23 cellular contexts compared by ENCODE assay signal in the genomic region with DNA sequence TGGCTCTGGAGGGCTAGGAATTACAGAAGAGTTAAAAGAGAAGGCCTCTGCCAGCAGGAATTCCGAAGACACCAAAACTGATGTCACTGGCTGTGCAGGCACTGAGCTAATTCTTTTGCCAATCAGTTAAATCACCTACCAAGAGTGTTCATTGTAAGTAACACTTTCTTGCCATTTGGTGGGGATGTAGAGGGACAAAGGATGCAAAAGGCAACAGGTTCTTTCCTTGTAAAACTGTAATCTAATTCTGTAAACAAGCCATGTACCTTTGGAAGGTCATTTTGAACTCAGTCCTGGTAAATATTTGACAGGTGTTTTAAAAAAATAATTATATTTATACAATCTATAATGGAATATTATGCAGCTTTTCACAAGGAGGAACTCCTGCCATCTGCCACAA.
"Had no signal": no experiment of that assay in that cellular context is flagged by ENCODE, and none has a peak within 500 bp of the region (broad histone marks: within the 10 kb centered on the region; RNA-seq: fewer than 3 reads in every experiment).

No MANE protein-coding gene starts in this region.

- H3K27me3 ChIP-seq: adrenal gland, breast epithelium had no signal

- DNase-seq: activated CD4-positive, alpha-beta memory T cell treated with anti-CD3 and anti-CD28 coated beads, Interleukin-2, amount 10 ng/mL, durations not matched to agents 7 days and 5 days; activated CD4-positive, alpha-beta T cell treated with anti-CD3 and anti-CD28 coated beads for 36 hours; activated CD4-positive, alpha-beta T cell treated with anti-CD3 and anti-CD28 coated beads, Interleukin-2, amount 50 U/mL, for 1 hour; activated naive CD4-positive, alpha-beta T cell treated with anti-CD3 and anti-CD28 coated beads, Interleukin-2, amount 50 U/mL, for 16 hours; activated naive CD8-positive, alpha-beta T cell treated with anti-CD3 and anti-CD28 coated beads, Interleukin-2, amount 10 ng/mL, durations not matched to agents 7 days and 5 days; activated T-cell treated with anti-CD3 and anti-CD28 coated beads for 4 hours; activated T-cell treated with anti-CD3 and anti-CD28 coated beads, Interleukin-2, amount 50 U/mL, for 48 hours; adrenal gland; caudate nucleus; MM.1S; NCI-H1105; NCI-H1436; NCI-H1694 treated with DMSO at 0.1 percent for 48 hours; NCI-H2029 treated with DMSO at 0.1 percent for 48 hours; NCI-H345; NCI-H510A; NCI-H526 treated with DMSO at 0.1 percent for 48 hours; PC-9; SHP77 treated with DMSO at 0.1 percent for 48 hours; T-helper 1 cell; WERI-Rb-1 had no signal

- H3K27ac Mint-ChIP-seq: activated CD4-positive, alpha-beta memory T cell treated with anti-CD3 and anti-CD28 coated beads, Interleukin-2, amount 10 ng/mL, durations not matched to agents 7 days and 5 days; activated CD4-positive, alpha-beta T cell treated with anti-CD3 and anti-CD28 coated beads for 36 hours; activated naive CD8-positive, alpha-beta T cell treated with anti-CD3 and anti-CD28 coated beads, Interleukin-2, amount 10 ng/mL, durations not matched to agents 7 days and 5 days; activated T-helper 17 cell treated with anti-CD3 and anti-CD28 coated beads, Interleukin-2, amount 50 U/mL, for 72 hours had no signal

- H3K27me3 Mint-ChIP-seq: activated CD4-positive, alpha-beta memory T cell treated with anti-CD3 and anti-CD28 coated beads, Interleukin-2, amount 10 ng/mL, durations not matched to agents 7 days and 5 days; activated naive CD8-positive, alpha-beta T cell treated with anti-CD3 and anti-CD28 coated beads, Interleukin-2, amount 10 ng/mL, durations not matched to agents 7 days and 5 days; activated T-helper 17 cell treated with anti-CD3 and anti-CD28 coated beads, Interleukin-2, amount 50 U/mL, for 72 hours had no signal

- H3K9me3 Mint-ChIP-seq: activated CD4-positive, alpha-beta memory T cell treated with anti-CD3 and anti-CD28 coated beads, Interleukin-2, amount 10 ng/mL, durations not matched to agents 7 days and 5 days; activated naive CD8-positive, alpha-beta T cell treated with anti-CD3 and anti-CD28 coated beads, Interleukin-2, amount 10 ng/mL, durations not matched to agents 7 days and 5 days; activated T-helper 17 cell treated with anti-CD3 and anti-CD28 coated beads, Interleukin-2, amount 50 U/mL, for 72 hours had no signal

- H2AFZ ChIP-seq: PC-9 had no signal

- H3K36me3 Mint-ChIP-seq: activated naive CD8-positive, alpha-beta T cell treated with anti-CD3 and anti-CD28 coated beads, Interleukin-2, amount 10 ng/mL, durations not matched to agents 7 days and 5 days had no signal

- H3K4me3 Mint-ChIP-seq: activated CD4-positive, alpha-beta memory T cell treated with anti-CD3 and anti-CD28 coated beads, Interleukin-2, amount 10 ng/mL, durations not matched to agents 7 days and 5 days; activated CD4-positive, alpha-beta T cell treated with anti-CD3 and anti-CD28 coated beads for 36 hours; activated naive CD8-positive, alpha-beta T cell treated with anti-CD3 and anti-CD28 coated beads, Interleukin-2, amount 10 ng/mL, durations not matched to agents 7 days and 5 days; activated T-helper 17 cell treated with anti-CD3 and anti-CD28 coated beads, Interleukin-2, amount 50 U/mL, for 72 hours had no signal

- H3K4me3 ChIP-seq: adrenal gland, breast epithelium, PC-9 had no signal

- H3K4me1 ChIP-seq: breast epithelium had no signal

- H3K4me2 ChIP-seq: PC-9 had no signal

- H3K27ac ChIP-seq: adrenal gland, breast epithelium, PC-9, WERI-Rb-1 had no signal

- H3K36me3 ChIP-seq: adrenal gland, breast epithelium, WERI-Rb-1 had no signal

- H3K9me3 ChIP-seq: adrenal gland, breast epithelium had no signal

- H3K4me1 Mint-ChIP-seq: activated CD4-positive, alpha-beta memory T cell treated with anti-CD3 and anti-CD28 coated beads, Interleukin-2, amount 10 ng/mL, durations not matched to agents 7 days and 5 days; activated CD4-positive, alpha-beta T cell treated with anti-CD3 and anti-CD28 coated beads for 36 hours; activated naive CD8-positive, alpha-beta T cell treated with anti-CD3 and anti-CD28 coated beads, Interleukin-2, amount 10 ng/mL, durations not matched to agents 7 days and 5 days; activated T-helper 17 cell treated with anti-CD3 and anti-CD28 coated beads, Interleukin-2, amount 50 U/mL, for 72 hours had no signal
